In the genomic region with DNA sequence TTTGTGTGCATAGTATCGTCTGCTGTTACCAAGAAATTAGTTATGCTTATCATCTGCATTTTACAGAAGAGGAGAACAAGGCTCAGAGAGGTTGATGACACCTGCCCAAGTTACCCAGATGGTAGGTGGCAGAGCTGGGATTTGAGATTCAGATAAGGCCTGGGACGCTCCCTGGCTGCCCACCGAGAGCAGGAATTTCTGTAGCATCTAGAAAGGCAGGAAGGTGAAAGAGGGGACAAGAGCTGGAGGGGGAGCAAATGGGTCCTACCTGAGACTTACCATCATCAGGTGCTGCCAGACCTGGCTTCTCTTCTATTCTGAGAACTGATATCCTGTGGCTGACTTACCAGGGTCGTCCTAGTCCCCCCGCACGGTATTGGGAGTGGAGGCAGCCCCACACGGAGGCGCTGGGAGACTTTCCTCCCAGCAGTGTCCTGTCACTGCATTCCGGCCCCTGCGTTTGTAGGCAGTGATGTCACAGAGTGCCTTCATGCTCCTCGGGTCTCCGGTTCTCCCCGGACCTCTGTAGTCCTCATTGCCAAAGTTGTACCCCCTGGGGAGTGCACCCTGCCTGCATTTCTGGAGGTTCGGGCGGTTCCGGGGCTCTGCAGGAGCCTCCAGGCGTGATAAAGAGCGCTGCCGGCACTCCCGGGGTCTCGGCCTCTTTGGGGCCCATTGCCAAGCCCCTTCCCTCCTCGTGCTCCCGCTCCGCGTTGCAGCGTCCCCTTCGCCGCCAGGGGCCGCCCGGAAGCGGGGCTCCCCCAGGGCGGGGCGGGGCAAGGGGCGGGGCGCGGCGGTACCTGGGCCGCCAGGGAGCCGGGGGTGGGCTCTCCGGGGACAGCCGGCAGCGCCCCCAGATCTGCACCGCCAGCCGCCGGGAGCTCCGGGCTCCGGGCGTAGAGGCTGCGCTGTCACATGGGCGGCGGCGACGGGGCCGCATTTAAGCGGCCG, we compare ENCODE assay signal across 9 cellular contexts. TPM values are rescaled to one million over a fixed set of nuclear protein-coding genes. Genes with fewer than 3 reads are reported as not detected.
DNase-seq lines count a peak whose midpoint lies in the region; ATAC-seq lines count a peak whose summit lies in the region.
"Had no signal": no experiment of that assay in that cellular context is flagged by ENCODE, and none has a peak within 500 bp of the region (broad histone marks: within the 10 kb centered on the region; RNA-seq: fewer than 3 reads in every experiment).

A gene (plus strand): TSS at position 856 of the 951 bp plus-strand sequence. CDS start 60 bp downstream, at position 916.

- DNase-seq in NCI-H1694 (lab: John Stamatoyannopoulos, UW) (peak; percentile 18), NCI-H1694 treated with DMSO at 0.1 percent for 48 hours (lab: John Stamatoyannopoulos, UW) (no peak), SK-N-DZ (ENCODE audit: low spot score) (peak; percentile 46), GDM1 (lab: John Stamatoyannopoulos, UW) (no peak)
- DNase-seq in activated naive CD4-positive, alpha-beta T cell treated with anti-CD3 and anti-CD28 coated beads, Interleukin-2, amount 50 U/mL, for 72 hours (ENCODE audit: low spot score in 2 of 2) = peak in 1 of 2 donors; percentile 69
- DNase-seq in stimulated activated CD4-positive, alpha-beta T cell treated with anti-CD3 and anti-CD28 coated beads, Interleukin-4, amount 100 ng/mL, for 1 hour = peak; percentile 80

- H3K9ac ChIP-seq in iPS-18a (ENCODE audit: low read length) = peak within 1 kb of the TSS; percentile 24

- H3K27me3 ChIP-seq in iPS-18a (ENCODE audit: control insufficient read depth, insufficient read depth, low read length) = peaks cover 21% of the 10 kb centered on the region

- no peaks in the 10 kb centered on the region for H3K9me3 Mint-ChIP-seq in activated naive CD4-positive, alpha-beta T cell treated with anti-CD3 and anti-CD28 coated beads, Interleukin-2, amount 50 U/mL, for 72 hours

- no peak within 1 kb of the TSS for H3K27ac Mint-ChIP-seq in activated naive CD4-positive, alpha-beta T cell treated with anti-CD3 and anti-CD28 coated beads, Interleukin-2, amount 50 U/mL, for 72 hours

- H3K27ac ChIP-seq in iPS-18a (ENCODE audit: low read length) = no peak within 1 kb of the TSS
- H3K27ac ChIP-seq: neutrophil had no signal

- no peaks in the 10 kb centered on the region for H3K4me1 ChIP-seq in iPS-18a (ENCODE audit: control insufficient read depth, low read depth, low read length)

- ATAC-seq in HG03175 (IDR thresholded peaks at IDR 0.05; ENCODE audit: unreplicated experiment) = peak; percentile 80
- peak; percentile 73 to 89 for ATAC-seq in activated naive CD4-positive, alpha-beta T cell treated with anti-CD3 and anti-CD28 coated beads, Interleukin-2, amount 50 U/mL, for 72 hours

- H3K36me3 ChIP-seq in iPS-18a (ENCODE audit: control insufficient read depth, low read depth, low read length) = no peaks in the 10 kb centered on the region
- H3K36me3 ChIP-seq: neutrophil had no signal

- no peaks in the 10 kb centered on the region for H3K9me3 ChIP-seq in iPS-18a (ENCODE audit: control insufficient read depth, low read depth, low read length)
- H3K9me3 ChIP-seq: neutrophil had no signal

- peak within 1 kb of the TSS; percentile 57 for H3K4me3 ChIP-seq in iPS-18a (ENCODE audit: low read length)

- peaks cover 0 to 5% of the 10 kb centered on the region in 2 donors for H3K36me3 Mint-ChIP-seq in activated naive CD4-positive, alpha-beta T cell treated with anti-CD3 and anti-CD28 coated beads, Interleukin-2, amount 50 U/mL, for 72 hours

RNA-seq across cellular contexts. Expression of the gene that starts here (rescaled TPM):
- not detected in 2 replicates for polyA plus RNA-seq in SK-N-DZ (2014; cell fraction: cytosol; rRNA removed)
- polyA plus RNA-seq in SK-N-DZ (2014; cell fraction: nucleus; rRNA removed) = 1.2 TPM in 1 of 2 replicates, not detected in the other
- 1 to 10 TPM in 1 of 2 donors, not detected in 1; 3.0 TPM for total RNA-seq in activated naive CD4-positive, alpha-beta T cell treated with anti-CD3 and anti-CD28 coated beads, Interleukin-2, amount 50 U/mL, for 72 hours

Comparison
In these comparisons a context has a peak if more than half of its experiments do, and no peak if none do; other contexts are left out.
1. DNase-seq: peak in NCI-H1694 (single experiment), SK-N-DZ (single experiment) and stimulated activated CD4-positive, alpha-beta T cell treated with anti-CD3 and anti-CD28 coated beads, Interleukin-4, amount 100 ng/mL, for 1 hour (single experiment); none in NCI-H1694 treated with DMSO at 0.1 percent for 48 hours (single experiment) and GDM1 (single experiment).